In the genomic region with DNA sequence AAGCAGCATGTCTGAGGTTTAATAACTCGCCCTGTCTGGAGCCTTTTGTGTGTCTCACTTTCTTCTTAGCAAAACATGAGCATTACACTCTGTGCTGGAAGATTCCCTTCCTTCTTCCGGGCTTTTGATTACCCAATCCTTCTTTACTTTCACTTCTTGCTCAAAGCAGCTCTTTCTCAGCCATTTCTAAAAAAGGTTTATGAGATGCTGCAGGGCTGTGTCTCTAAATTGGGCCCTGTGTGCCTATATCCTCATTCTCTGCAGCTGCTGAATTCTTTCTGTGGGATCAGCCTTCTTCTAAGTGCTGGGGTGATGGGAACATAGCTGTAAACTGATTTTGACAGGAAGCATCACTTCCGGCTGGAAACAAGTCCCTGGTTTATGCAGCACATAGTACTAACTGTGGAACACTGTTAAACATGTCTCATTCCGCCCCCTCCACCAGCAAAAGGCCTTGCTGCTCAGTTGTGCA, we compare ENCODE assay signal across 8 cellular contexts.
DNase-seq lines count a peak whose midpoint lies in the region; ATAC-seq, FAIRE-seq and TF ChIP-seq lines count a peak whose summit lies in the region.

No MANE protein-coding gene starts in this region.

- POLR2A ChIA-PET in endothelial cell of umbilical vein (lab: Charles Lee): no interaction called here

- peak overlapping the region; percentile 74 for H2AFZ ChIP-seq in Loucy (ENCODE audit: low read length)
- H2AFZ ChIP-seq in endothelial cell of umbilical vein (ENCODE audit: low read depth, low read length): peak overlapping the region; percentile 6

- H3F3A ChIP-seq in Loucy (ENCODE audit: low read depth): no peaks in the 10 kb centered on the region

- H3K9me3 ChIP-seq in BLaER1 treated with 17β-estradiol and CSF1 and Interleukin-3, amounts not matched to agents 10 nM and 100 nM (replicated peaks in 1 of 11): no peaks in the 10 kb centered on the region
- H3K9me3 ChIP-seq in Loucy (ENCODE audit: insufficient read depth, low read depth, low read length) (no peaks in the 10 kb centered on the region), endothelial cell of umbilical vein (replicated peaks; ENCODE audit: control insufficient read depth, insufficient read depth, low read length) (no peaks in the 10 kb centered on the region), neutrophil (no peaks in the 10 kb centered on the region)

- peaks cover 0 to 50% (median 25%) of the 10 kb centered on the region in 10 experiments; a peak in 17 of 20 replicates for H3K4me1 ChIP-seq in BLaER1 treated with 17β-estradiol and CSF1 and Interleukin-3, amounts not matched to agents 10 nM and 100 nM
- no peaks in the 10 kb centered on the region for H3K4me1 ChIP-seq in Loucy (ENCODE audit: insufficient read depth, low read length, poor library complexity, severe bottlenecking)
- H3K4me1 ChIP-seq in endothelial cell of umbilical vein (ENCODE audit: control insufficient read depth, extremely low read depth, insufficient read depth, low read length): peaks cover 3% of the 10 kb centered on the region
- H3K4me1 ChIP-seq in neutrophil (ENCODE audit: control insufficient read depth in 1 of 2, insufficient read depth in 1 of 2, low read depth in 1 of 2, low read length in 1 of 2): peaks cover 24 to 30% of the 10 kb centered on the region in 2 experiments

- TF ChIP-seq CTCF in Loucy (conservative IDR thresholded peaks at IDR 0.05; ENCODE audit: low read length) (no peak), endothelial cell of umbilical vein (IDR thresholded peaks at IDR 0.05; ENCODE audit: extremely low read depth in 1 of 2, insufficient read depth in 1 of 2, low read depth in 1 of 2, low read length in 2 of 2) (no peak), neutrophil (IDR thresholded peaks at IDR 0.05) (no peak)

- H3K4me3 ChIP-seq in BLaER1 treated with 17β-estradiol and CSF1 and Interleukin-3, amounts not matched to agents 10 nM and 100 nM: peak overlapping the region in 2 of 10 experiments; percentile 13 to 14; a peak in 4 of 20 replicates
- H3K4me3 ChIP-seq in Loucy (ENCODE audit: low read length, poor library complexity, severe bottlenecking) (no peak overlapping the region), endothelial cell of umbilical vein (replicated peaks in 1 of 3; ENCODE audit: insufficient read depth in 1 of 3, low read depth in 1 of 3, low read length in 3 of 3) (no peak overlapping the region), neutrophil (ENCODE audit: low read depth in 1 of 2, low read length in 1 of 2) (peak overlapping the region; percentile 30 to 46)

- H3K9me2 ChIP-seq in Loucy (replicated peaks; ENCODE audit: low read depth, low read length): no peaks in the 10 kb centered on the region

- H3K36me3 ChIP-seq in BLaER1 treated with 17β-estradiol and CSF1 and Interleukin-3, amounts not matched to agents 10 nM and 100 nM: no peaks in the 10 kb centered on the region
- H3K36me3 ChIP-seq in Loucy (ENCODE audit: insufficient read depth, low read length) (no peaks in the 10 kb centered on the region), endothelial cell of umbilical vein (ENCODE audit: control insufficient read depth in 2 of 2, extremely low read depth in 1 of 2, insufficient read depth in 2 of 2, low read length in 2 of 2) (no peaks in the 10 kb centered on the region), neutrophil (no peaks in the 10 kb centered on the region)

- intact Hi-C loops in endothelial cell of umbilical vein (cut with micrococcal nuclease): no loop called here

- DNase-seq in endothelial cell of umbilical vein (ENCODE audit: low read depth, low spot score) (peak; percentile 5), NCI-H2029 (lab: John Stamatoyannopoulos, UW) (no peak)

- ATAC-seq in GM19467 (IDR thresholded peaks at IDR 0.05; ENCODE audit: unreplicated experiment) (no peak), GM19328 (IDR thresholded peaks at IDR 0.05; ENCODE audit: unreplicated experiment) (no peak), GM18907 (IDR thresholded peaks at IDR 0.05; ENCODE audit: unreplicated experiment) (no peak)

- no peak for FAIRE-seq in endothelial cell of umbilical vein (lab: Jason Lieb, UNC)

- H3K27me3 ChIP-seq in BLaER1 treated with 17β-estradiol and CSF1 and Interleukin-3, amounts not matched to agents 10 nM and 100 nM: no peaks in the 10 kb centered on the region
- H3K27me3 ChIP-seq in Loucy (ENCODE audit: insufficient read depth, low read length, poor library complexity, severe bottlenecking) (no peaks in the 10 kb centered on the region), endothelial cell of umbilical vein (ENCODE audit: control insufficient read depth in 2 of 2, insufficient read depth in 2 of 2, low read length in 2 of 2) (no peaks in the 10 kb centered on the region), neutrophil (no peaks in the 10 kb centered on the region)

- CTCF ChIA-PET in endothelial cell of umbilical vein (lab: Charles Lee): interaction anchor here (0.7 kb wide), 1 partner anchor 9 kb away, joined by 3 read pairs; no protein-coding TSS in a partner anchor

- no peak for TF ChIP-seq POLR2A in endothelial cell of umbilical vein (IDR thresholded peaks at IDR 0.05; ENCODE audit: low read depth, low read length)

- H3K9ac ChIP-seq in BLaER1 treated with 17β-estradiol and CSF1 and Interleukin-3, amounts not matched to agents 10 nM and 100 nM: peak overlapping the region in 6 of 11 experiments; percentile 14 to 68 (median 41); a peak in 10 of 22 replicates
- no peak overlapping the region for H3K9ac ChIP-seq in Loucy (ENCODE audit: low read depth, low read length, poor library complexity, severe bottlenecking)
- H3K9ac ChIP-seq in endothelial cell of umbilical vein (replicated peaks; ENCODE audit: extremely low read depth, insufficient read depth, low read length): no peak overlapping the region

- dilution Hi-C loops in endothelial cell of umbilical vein (cut with MboI; ENCODE audit: extremely low pct_ligation_motif_present, low sequenced_read_pairs): no loop called here

- no peaks in the 10 kb centered on the region for H3K9me1 ChIP-seq in endothelial cell of umbilical vein (replicated peaks; ENCODE audit: control insufficient read depth, extremely low read depth, insufficient read depth, low read length)

- BruUV-seq in endothelial cell of umbilical vein (replicated peaks; lab: Mats Ljungman, UMichigan): no TSS peak

- H3K4me2 ChIP-seq in BLaER1 treated with 17β-estradiol and CSF1 and Interleukin-3, amounts not matched to agents 10 nM and 100 nM: peak overlapping the region; percentile 11 to 90 (median 62); a peak in 21 of 22 replicates
- H3K4me2 ChIP-seq in Loucy (ENCODE audit: low read depth, low read length, poor library complexity, severe bottlenecking): no peak overlapping the region
- no peak overlapping the region for H3K4me2 ChIP-seq in endothelial cell of umbilical vein (ENCODE audit: insufficient read depth, low read length)

- peak overlapping the region in 10 of 11 experiments; percentile 15 to 85 (median 64); a peak in 17 of 22 replicates for H3K27ac ChIP-seq in BLaER1 treated with 17β-estradiol and CSF1 and Interleukin-3, amounts not matched to agents 10 nM and 100 nM
- H3K27ac ChIP-seq in endothelial cell of umbilical vein (ENCODE audit: insufficient read depth, low read depth, low read length) (no peak overlapping the region), neutrophil (peak overlapping the region; percentile 76)

- no peaks in the 10 kb centered on the region for H4K20me1 ChIP-seq in BLaER1 treated with 17β-estradiol and CSF1 and Interleukin-3, amounts not matched to agents 10 nM and 100 nM
- H4K20me1 ChIP-seq in Loucy (ENCODE audit: insufficient read depth, low read length, poor library complexity, severe bottlenecking) (no peaks in the 10 kb centered on the region), endothelial cell of umbilical vein (replicated peaks; ENCODE audit: control insufficient read depth, extremely low read depth, insufficient read depth, low read length) (no peaks in the 10 kb centered on the region)

- H3K79me2 ChIP-seq in Loucy (ENCODE audit: insufficient read depth, low read length): no peaks in the 10 kb centered on the region
- no peaks in the 10 kb centered on the region for H3K79me2 ChIP-seq in endothelial cell of umbilical vein (ENCODE audit: control insufficient read depth, insufficient read depth, low read length)

TF ChIP-seq in endothelial cell of umbilical vein, 7 proteins besides CTCF, POLR2A, EP300 and RAD21:
- TF ChIP-seq FOS (IDR thresholded peaks at IDR 0.05; ENCODE audit: borderline replicate concordance, insufficient read depth, low read length) (no peak), MAX (IDR thresholded peaks at IDR 0.05; ENCODE audit: insufficient read depth, insufficient read length) (no peak), JUN (IDR thresholded peaks at IDR 0.05; ENCODE audit: borderline replicate concordance, insufficient read depth, insufficient read length, low read depth) (no peak), EZH2 (IDR thresholded peaks at IDR 0.05; ENCODE audit: borderline replicate concordance, low read depth, low read length, severe bottlenecking) (no peak), POLR2AphosphoS5 (IDR thresholded peaks at IDR 0.05; ENCODE audit: insufficient read depth, low read depth, low read length) (no peak), MYC (IDR thresholded peaks at IDR 0.05; ENCODE audit: low read depth, low read length) (no peak), GATA2 (IDR thresholded peaks at IDR 0.05; ENCODE audit: insufficient read depth, insufficient read length, low read depth, low read length) (no peak)

Comparison
In these comparisons a context has a peak if more than half of its experiments do, and no peak if none do; other contexts are left out.
1. H3K4me2 ChIP-seq: peak in BLaER1 treated with 17β-estradiol and CSF1 and Interleukin-3, amounts not matched to agents 10 nM and 100 nM (11 of 11); none in Loucy (single experiment) and endothelial cell of umbilical vein (single experiment).
2. H3K4me3 ChIP-seq: peak in neutrophil (2 of 2); none in Loucy (single experiment) and endothelial cell of umbilical vein (0 of 3).
3. H3K9ac ChIP-seq: peak in BLaER1 treated with 17β-estradiol and CSF1 and Interleukin-3, amounts not matched to agents 10 nM and 100 nM (6 of 11); none in Loucy (single experiment) and endothelial cell of umbilical vein (single experiment).